In genomic region chr19:12788682-12789097, GRCh38 we compare ENCODE assay signal across 1 cellular context.
A peak's percentile ranks its signal among the peaks of the same experiment; 100 is the strongest.
TF ChIP-seq lines count a peak whose summit lies in the region.

No MANE protein-coding gene starts in this region.

TF ChIP-seq in GM12878, 131 proteins besides CTCF, POLR2A, EP300 and RAD21 (continued from another document):
- TF ChIP-seq ZNF592 (IDR thresholded peaks at IDR 0.05) (peak; percentile 82), CBFB (IDR thresholded peaks at IDR 0.05; ENCODE audit: low read depth) (peak; percentile 46; the same call in 1 of the 2 replicates), PML (IDR thresholded peaks at IDR 0.05; ENCODE audit: low read length) (no peak), MAX (IDR thresholded peaks at IDR 0.05; ENCODE audit: low read depth, low read length) (no peak; the same call in 1 of the 2 replicates), BCL3 (IDR thresholded peaks at IDR 0.05; ENCODE audit: borderline replicate concordance, insufficient read depth, low read depth, low read length, poor library complexity, severe bottlenecking) (peak; percentile 87), BCL11A (IDR thresholded peaks at IDR 0.05; ENCODE audit: low read depth, low read length) (peak; percentile 51), POU2F2 (IDR thresholded peaks at IDR 0.05; ENCODE audit: borderline replicate concordance, low read depth, low read length) (peak; percentile 77; the same call in 1 of the 3 replicates), SKIL (IDR thresholded peaks at IDR 0.05; ENCODE audit: low read depth, poor library complexity, severe bottlenecking) (peak; percentile 89), CEBPB (IDR thresholded peaks at IDR 0.05; ENCODE audit: borderline replicate concordance in 1 of 2, low read depth in 2 of 2, low read length in 2 of 2) (no peak)
